9 cellular contexts compared by ENCODE assay signal in the genomic region with DNA sequence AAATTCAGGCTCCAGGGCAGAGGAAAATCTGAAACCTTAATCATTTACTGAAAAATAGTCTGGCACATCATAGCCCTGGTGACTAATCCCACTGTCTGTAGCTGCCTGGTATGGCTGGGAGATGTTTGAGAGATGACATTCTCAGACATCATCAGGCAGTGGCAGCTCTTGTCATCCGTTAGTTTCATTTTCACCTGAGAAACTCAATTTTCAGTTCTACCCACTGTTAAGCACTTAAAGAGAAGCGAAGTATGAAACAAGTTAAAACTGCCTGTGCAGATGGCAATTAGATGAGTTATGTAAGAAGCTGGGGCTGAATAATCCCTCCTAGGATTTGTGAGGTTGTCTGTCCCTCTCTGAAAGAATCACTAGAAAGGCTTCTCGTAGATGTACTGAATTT.
A peak's percentile ranks its signal among the peaks of the same experiment; 100 is the strongest.
DNase-seq lines count a peak whose midpoint lies in the region; ATAC-seq and TF ChIP-seq lines count a peak whose summit lies in the region.
"Had no signal": no experiment of that assay in that cellular context is flagged by ENCODE, and none has a peak within 500 bp of the region (broad histone marks: within the 10 kb centered on the region; RNA-seq: fewer than 3 reads in every experiment).

No MANE protein-coding gene starts in this region.

- TF ChIP-seq EP300 in gastroesophageal sphincter (IDR thresholded peaks at IDR 0.05): no peak

- H3K27me3 ChIP-seq in gastroesophageal sphincter: no peaks in the 10 kb centered on the region
- H3K27me3 ChIP-seq: adrenal gland had no signal

- ATAC-seq in GM19467 (IDR thresholded peaks at IDR 0.05; ENCODE audit: unreplicated experiment): peak; percentile 94
- peak; percentile 94 for ATAC-seq in HG03442 (IDR thresholded peaks at IDR 0.05; ENCODE audit: unreplicated experiment)
- ATAC-seq in gastroesophageal sphincter: no peak

- no peak overlapping the region for H3K27ac ChIP-seq in gastroesophageal sphincter
- H3K27ac ChIP-seq: adrenal gland had no signal

- TF ChIP-seq CTCF in gastroesophageal sphincter (IDR thresholded peaks at IDR 0.05): no peak

- DNase-seq in GM03348 (ENCODE audit: low spot score) (peak; percentile 69), cerebellar cortex (ENCODE audit: low spot score) (peak; percentile 64), NCI-H2029 (lab: John Stamatoyannopoulos, UW) (no peak), HuH-7.5 (ENCODE audit: low spot score) (no peak)
- no peak for DNase-seq in activated CD8-positive, alpha-beta memory T cell treated with anti-CD3 and anti-CD28 coated beads for 24 hours

- H3K9me3 ChIP-seq in gastroesophageal sphincter: no peaks in the 10 kb centered on the region
- H3K9me3 ChIP-seq: adrenal gland had no signal

- H3K4me3 ChIP-seq in gastroesophageal sphincter: no peak overlapping the region
- H3K4me3 ChIP-seq: adrenal gland had no signal

- no peak for TF ChIP-seq POLR2A in gastroesophageal sphincter (IDR thresholded peaks at IDR 0.05)

- WGBS in gastroesophageal sphincter (ENCODE audit: low coverage in 1 of 2), 2 donors: 63 to 86% methylated on average over 3 of the region's 3 CpGs

- H3K4me1 ChIP-seq in gastroesophageal sphincter: peaks cover 0 to 28% (median 0%) of the 10 kb centered on the region in 3 donors

- peaks cover 0 to 18% of the 10 kb centered on the region in 2 donors for H3K36me3 ChIP-seq in gastroesophageal sphincter
- H3K36me3 ChIP-seq: adrenal gland had no signal

Comparison
In these comparisons a context has a peak if more than half of its experiments do, and no peak if none do; other contexts are left out.
1. DNase-seq: peak in GM03348 (single experiment) and cerebellar cortex (single experiment); none in NCI-H2029 (single experiment), activated CD8-positive, alpha-beta memory T cell treated with anti-CD3 and anti-CD28 coated beads for 24 hours (single experiment) and HuH-7.5 (single experiment).